14 cellular contexts compared by ENCODE assay signal in the genomic region with DNA sequence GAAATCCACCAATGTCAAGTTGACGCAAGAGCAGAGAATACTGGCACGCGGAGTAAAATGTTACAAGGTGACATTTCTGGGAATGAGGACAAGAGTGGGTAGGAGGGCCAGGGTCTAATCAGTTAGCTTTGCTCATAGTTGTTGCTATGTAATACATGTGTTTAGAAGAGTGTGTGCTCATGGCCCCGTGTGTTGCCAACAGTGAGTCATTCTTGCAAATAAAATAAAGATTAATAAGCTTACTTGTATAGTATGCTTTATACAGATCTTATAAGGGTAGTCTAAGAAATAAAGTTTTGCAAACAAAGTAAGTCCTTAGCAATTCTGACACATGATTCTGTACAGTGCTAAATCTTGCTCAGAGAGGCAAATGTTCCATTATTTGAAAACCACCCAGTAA.
A peak's percentile ranks its signal among the peaks of the same experiment; 100 is the strongest.
DNase-seq lines count a peak whose midpoint lies in the region; FAIRE-seq and TF ChIP-seq lines count a peak whose summit lies in the region.
"Had no signal": no experiment of that assay in that cellular context is flagged by ENCODE, and none has a peak within 500 bp of the region (broad histone marks: within the 10 kb centered on the region; RNA-seq: fewer than 3 reads in every experiment).

No MANE protein-coding gene starts in this region.

- intact Hi-C loops in ovary (cut with DNase I): no loop called here
- intact Hi-C loops in A673 (cut with micrococcal nuclease; ENCODE audit: unreplicated experiment): no loop called here

- H3K27ac ChIP-seq in ovary (no peak overlapping the region), A673 (ENCODE audit: low read depth, low read length, poor library complexity, severe bottlenecking) (no peak overlapping the region)
- H3K27ac ChIP-seq: HL-60 had no signal

- no peak for FAIRE-seq in D721Med (lab: Jason Lieb, UNC)

- in situ Hi-C loops in ACHN (cut with HindIII; ENCODE audit: low pct_ligation_motif_present, low pct_unique_long_range_greater_than_20kb, low sequenced_read_pairs): no loop called here

- POLR2A ChIA-PET in A673 (lab: Charles Lee; ENCODE audit: low non-redundant PET): no interaction called here

- no peaks in the 10 kb centered on the region for H3K9me3 ChIP-seq in ovary
- no peaks in the 10 kb centered on the region for H3K9me3 ChIP-seq in A673 (ENCODE audit: low read depth, low read length, poor library complexity, severe bottlenecking)

- TF ChIP-seq POLR2A in ovary (IDR thresholded peaks at IDR 0.05): no peak

- no peak for TF ChIP-seq CTCF in fibroblast of pulmonary artery (IDR thresholded peaks at IDR 0.05; ENCODE audit: low read length, missing control alignments)
- TF ChIP-seq CTCF in ovary (IDR thresholded peaks at IDR 0.05): no peak
- TF ChIP-seq CTCF in A673 (conservative IDR thresholded peaks at IDR 0.05; ENCODE audit: low read depth, low read length): no peak
- TF ChIP-seq CTCF in D721Med (IDR thresholded peaks at IDR 0.05; ENCODE audit: insufficient read depth, missing control alignments): no peak

- peaks cover 18% of the 10 kb centered on the region for H3K4me1 ChIP-seq in ovary (ENCODE audit: insufficient read depth)
- H3K4me1 ChIP-seq in A673 (ENCODE audit: insufficient read depth, low read length, poor library complexity, severe bottlenecking): peaks cover 6% of the 10 kb centered on the region

- 7 to 27% (median 10%) methylated on average over 4 of the region's 4 CpGs for WGBS in ovary, 3 donors

- peak; percentile 34 for TF ChIP-seq EP300 in ovary (IDR thresholded peaks at IDR 0.05)

- DNase-seq in ACHN: peak; percentile 42
- peak; percentile 38 for DNase-seq in RPMI7951 (ENCODE audit: low read depth)
- peak; percentile 96 for DNase-seq in fibroblast of pulmonary artery (ENCODE audit: low read depth)
- DNase-seq in ovary: peak; percentile 44 to 75 (median 52)
- no peak for DNase-seq in A673 (ENCODE audit: low spot score)
- DNase-seq in NCI-H2029 (lab: John Stamatoyannopoulos, UW): no peak
- DNase-seq in NCI-H2081 (lab: John Stamatoyannopoulos, UW): no peak
- no peak for DNase-seq in D721Med (ENCODE audit: insufficient read length, low spot score)
- DNase-seq: activated CD8-positive, alpha-beta memory T cell treated with anti-CD3 and anti-CD28 coated beads for 24 hours; caudate nucleus; CD4-positive, alpha-beta memory T cell; NCI-H1930; posterior cingulate gyrus had no signal

- BruUV-seq in A673 (replicated peaks; lab: Mats Ljungman, UMichigan): no TSS peak

- H3K4me3 ChIP-seq in fibroblast of pulmonary artery (replicated peaks; ENCODE audit: low read depth, low read length): no peak overlapping the region
- H3K4me3 ChIP-seq in ovary: no peak overlapping the region
- H3K4me3 ChIP-seq in A673 (ENCODE audit: low read depth, low read length, poor library complexity, severe bottlenecking): no peak overlapping the region

- H3K36me3 ChIP-seq in ovary: no peaks in the 10 kb centered on the region
- H3K36me3 ChIP-seq in A673 (ENCODE audit: insufficient read depth, low read length, poor library complexity, severe bottlenecking): no peaks in the 10 kb centered on the region

- CTCF ChIA-PET in A673 (lab: Charles Lee): no interaction called here

- H3K27me3 ChIP-seq in ovary: no peaks in the 10 kb centered on the region
- H3K27me3 ChIP-seq in A673 (replicated peaks; ENCODE audit: insufficient read depth, low read depth, low read length, poor library complexity): no peaks in the 10 kb centered on the region

Comparison
In these comparisons a context has a peak if more than half of its experiments do, and no peak if none do; other contexts are left out.
1. DNase-seq: peak in ACHN (single experiment), RPMI7951 (single experiment), fibroblast of pulmonary artery (single experiment) and ovary (5 of 5); none in A673 (single experiment), NCI-H2029 (single experiment), NCI-H2081 (0 of 2) and D721Med (single experiment).